In the genomic region with DNA sequence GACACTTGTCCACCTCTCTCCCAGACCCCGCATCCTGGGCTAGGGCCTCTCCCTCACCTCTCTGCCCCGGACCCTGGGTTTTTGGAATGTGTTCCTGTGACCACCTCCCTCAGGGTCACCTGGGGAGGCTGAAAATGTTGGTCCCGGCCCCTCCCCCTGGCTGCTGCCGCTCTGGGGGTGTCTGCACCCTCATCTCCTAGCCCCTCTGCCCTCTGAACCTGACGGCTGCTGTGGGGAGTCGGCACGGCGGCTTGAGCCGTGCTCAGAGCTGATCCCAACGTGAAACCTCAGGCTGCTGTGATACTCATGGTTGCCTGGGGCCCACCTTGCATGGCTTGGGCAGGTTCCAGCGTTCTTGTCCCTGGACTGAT, we compare ENCODE assay signal across 2 cellular contexts.
TF ChIP-seq lines count a peak whose summit lies in the region.

No MANE protein-coding gene starts in this region.

TF ChIP-seq in SK-N-SH treated with all-trans-retinoic acid at 6 μM for 48 hours, 23 proteins besides CTCF, POLR2A, EP300 and RAD21:
- TF ChIP-seq ISL1 (CRISPR knock-in tag; IDR thresholded peaks at IDR 0.05) (no peak), OSR1 (CRISPR knock-in tag; IDR thresholded peaks at IDR 0.05) (no peak), ZNF565 (CRISPR knock-in tag; conservative IDR thresholded peaks at IDR 0.05; ENCODE audit: low read depth) (no peak), ARNTL (CRISPR knock-in tag; IDR thresholded peaks at IDR 0.05; ENCODE audit: borderline replicate concordance, low read depth) (no peak), ZFP30 (CRISPR knock-in tag; IDR thresholded peaks at IDR 0.05) (no peak), TOX (CRISPR knock-in tag; IDR thresholded peaks at IDR 0.05; ENCODE audit: borderline replicate concordance) (no peak)
- TF ChIP-seq, protein P1, sequence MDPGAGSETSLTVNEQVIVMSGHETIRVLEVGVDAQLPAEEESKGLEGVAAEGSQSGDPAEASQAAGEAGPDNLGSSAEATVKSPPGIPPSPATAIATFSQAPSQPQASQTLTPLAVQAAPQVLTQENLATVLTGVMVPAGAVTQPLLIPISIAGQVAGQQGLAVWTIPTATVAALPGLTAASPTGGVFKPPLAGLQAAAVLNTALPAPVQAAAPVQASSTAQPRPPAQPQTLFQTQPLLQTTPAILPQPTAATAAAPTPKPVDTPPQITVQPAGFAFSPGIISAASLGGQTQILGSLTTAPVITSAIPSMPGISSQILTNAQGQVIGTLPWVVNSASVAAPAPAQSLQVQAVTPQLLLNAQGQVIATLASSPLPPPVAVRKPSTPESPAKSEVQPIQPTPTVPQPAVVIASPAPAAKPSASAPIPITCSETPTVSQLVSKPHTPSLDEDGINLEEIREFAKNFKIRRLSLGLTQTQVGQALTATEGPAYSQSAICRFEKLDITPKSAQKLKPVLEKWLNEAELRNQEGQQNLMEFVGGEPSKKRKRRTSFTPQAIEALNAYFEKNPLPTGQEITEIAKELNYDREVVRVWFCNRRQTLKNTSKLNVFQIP (CRISPR knock-in tag; IDR thresholded peaks at IDR 0.05; ENCODE audit: borderline replicate concordance, low read depth) = no peak
- TF ChIP-seq, protein P2, sequence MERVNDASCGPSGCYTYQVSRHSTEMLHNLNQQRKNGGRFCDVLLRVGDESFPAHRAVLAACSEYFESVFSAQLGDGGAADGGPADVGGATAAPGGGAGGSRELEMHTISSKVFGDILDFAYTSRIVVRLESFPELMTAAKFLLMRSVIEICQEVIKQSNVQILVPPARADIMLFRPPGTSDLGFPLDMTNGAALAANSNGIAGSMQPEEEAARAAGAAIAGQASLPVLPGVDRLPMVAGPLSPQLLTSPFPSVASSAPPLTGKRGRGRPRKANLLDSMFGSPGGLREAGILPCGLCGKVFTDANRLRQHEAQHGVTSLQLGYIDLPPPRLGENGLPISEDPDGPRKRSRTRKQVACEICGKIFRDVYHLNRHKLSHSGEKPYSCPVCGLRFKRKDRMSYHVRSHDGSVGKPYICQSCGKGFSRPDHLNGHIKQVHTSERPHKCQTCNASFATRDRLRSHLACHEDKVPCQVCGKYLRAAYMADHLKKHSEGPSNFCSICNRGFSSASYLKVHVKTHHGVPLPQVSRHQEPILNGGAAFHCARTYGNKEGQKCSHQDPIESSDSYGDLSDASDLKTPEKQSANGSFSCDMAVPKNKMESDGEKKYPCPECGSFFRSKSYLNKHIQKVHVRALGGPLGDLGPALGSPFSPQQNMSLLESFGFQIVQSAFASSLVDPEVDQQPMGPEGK (CRISPR knock-in tag; IDR thresholded peaks at IDR 0.05; ENCODE audit: borderline replicate concordance) = no peak
- TF ChIP-seq, protein P3, sequence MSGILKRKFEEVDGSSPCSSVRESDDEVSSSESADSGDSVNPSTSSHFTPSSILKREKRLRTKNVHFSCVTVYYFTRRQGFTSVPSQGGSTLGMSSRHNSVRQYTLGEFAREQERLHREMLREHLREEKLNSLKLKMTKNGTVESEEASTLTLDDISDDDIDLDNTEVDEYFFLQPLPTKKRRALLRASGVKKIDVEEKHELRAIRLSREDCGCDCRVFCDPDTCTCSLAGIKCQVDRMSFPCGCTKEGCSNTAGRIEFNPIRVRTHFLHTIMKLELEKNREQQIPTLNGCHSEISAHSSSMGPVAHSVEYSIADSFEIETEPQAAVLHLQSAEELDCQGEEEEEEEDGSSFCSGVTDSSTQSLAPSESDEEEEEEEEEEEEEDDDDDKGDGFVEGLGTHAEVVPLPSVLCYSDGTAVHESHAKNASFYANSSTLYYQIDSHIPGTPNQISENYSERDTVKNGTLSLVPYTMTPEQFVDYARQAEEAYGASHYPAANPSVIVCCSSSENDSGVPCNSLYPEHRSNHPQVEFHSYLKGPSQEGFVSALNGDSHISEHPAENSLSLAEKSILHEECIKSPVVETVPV (CRISPR knock-in tag; IDR thresholded peaks at IDR 0.05) = no peak
- TF ChIP-seq, protein P4, sequence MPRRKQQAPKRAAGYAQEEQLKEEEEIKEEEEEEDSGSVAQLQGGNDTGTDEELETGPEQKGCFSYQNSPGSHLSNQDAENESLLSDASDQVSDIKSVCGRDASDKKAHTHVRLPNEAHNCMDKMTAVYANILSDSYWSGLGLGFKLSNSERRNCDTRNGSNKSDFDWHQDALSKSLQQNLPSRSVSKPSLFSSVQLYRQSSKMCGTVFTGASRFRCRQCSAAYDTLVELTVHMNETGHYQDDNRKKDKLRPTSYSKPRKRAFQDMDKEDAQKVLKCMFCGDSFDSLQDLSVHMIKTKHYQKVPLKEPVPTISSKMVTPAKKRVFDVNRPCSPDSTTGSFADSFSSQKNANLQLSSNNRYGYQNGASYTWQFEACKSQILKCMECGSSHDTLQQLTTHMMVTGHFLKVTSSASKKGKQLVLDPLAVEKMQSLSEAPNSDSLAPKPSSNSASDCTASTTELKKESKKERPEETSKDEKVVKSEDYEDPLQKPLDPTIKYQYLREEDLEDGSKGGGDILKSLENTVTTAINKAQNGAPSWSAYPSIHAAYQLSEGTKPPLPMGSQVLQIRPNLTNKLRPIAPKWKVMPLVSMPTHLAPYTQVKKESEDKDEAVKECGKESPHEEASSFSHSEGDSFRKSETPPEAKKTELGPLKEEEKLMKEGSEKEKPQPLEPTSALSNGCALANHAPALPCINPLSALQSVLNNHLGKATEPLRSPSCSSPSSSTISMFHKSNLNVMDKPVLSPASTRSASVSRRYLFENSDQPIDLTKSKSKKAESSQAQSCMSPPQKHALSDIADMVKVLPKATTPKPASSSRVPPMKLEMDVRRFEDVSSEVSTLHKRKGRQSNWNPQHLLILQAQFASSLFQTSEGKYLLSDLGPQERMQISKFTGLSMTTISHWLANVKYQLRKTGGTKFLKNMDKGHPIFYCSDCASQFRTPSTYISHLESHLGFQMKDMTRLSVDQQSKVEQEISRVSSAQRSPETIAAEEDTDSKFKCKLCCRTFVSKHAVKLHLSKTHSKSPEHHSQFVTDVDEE (CRISPR knock-in tag; IDR thresholded peaks at IDR 0.05) = no peak

TF ChIP-seq in SK-N-SH, 30 proteins besides CTCF, POLR2A, EP300 and RAD21:
- TF ChIP-seq FOXM1 (IDR thresholded peaks at IDR 0.05; ENCODE audit: low read depth) (no peak), EZH2phosphoT487 (IDR thresholded peaks at IDR 0.05; ENCODE audit: borderline replicate concordance, low read depth) (no peak), NFIC (IDR thresholded peaks at IDR 0.05; ENCODE audit: borderline replicate concordance) (no peak), NRF1 (IDR thresholded peaks at IDR 0.05; ENCODE audit: low read depth, low read length) (no peak), CHD2 (IDR thresholded peaks at IDR 0.05; ENCODE audit: low read length, partially characterized antibody) (no peak)
